In genomic region chr19:28235606-28236125, GRCh38 we compare ENCODE assay signal across 27 cellular contexts.
"Had no signal": no experiment of that assay in that cellular context is flagged by ENCODE, and none has a peak within 500 bp of the region (broad histone marks: within the 10 kb centered on the region; RNA-seq: fewer than 3 reads in every experiment).

No MANE protein-coding gene starts in this region.

- H3K27ac ChIP-seq: esophagus squamous epithelium, left lung, ovary, psoas muscle, suprapubic skin, transverse colon had no signal

- DNase-seq: cerebellar nuclear complex; cortex of kidney; effector memory CD8-positive, alpha-beta T cell; erythroblast; esophagus squamous epithelium; foreskin melanocyte; hypothalamus; kidney; left cardiac atrium; left lung; mesenchymal stem cell; midbrain; naive thymus-derived CD4-positive, alpha-beta T cell; occipital lobe; ovary; posterior cingulate gyrus; psoas muscle; stimulated activated CD4-positive, alpha-beta T cell treated with anti-CD3 and anti-CD28 coated beads, Interleukin-12 subunit alpha, Interleukin-12 subunit beta, amount 100 ng/mL, for 4 hours; stimulated activated CD4-positive, alpha-beta T cell treated with anti-CD3 and anti-CD28 coated beads, Interleukin-1b, Interleukin-23, amount 100 ng/mL, for 48 hours; stimulated activated CD4-positive, alpha-beta T cell treated with anti-CD3 and anti-CD28 coated beads, Interleukin-4, amount 100 ng/mL, for 1 hour; stimulated activated CD8-positive, alpha-beta memory T cell treated with anti-CD3 and anti-CD28 coated beads, Interleukin-4, amount 100 ng/mL, for 48 hours; stimulated activated naive CD4-positive, alpha-beta T cell; stimulated activated naive CD8-positive, alpha-beta T cell treated with anti-CD3 and anti-CD28 coated beads, Interleukin-15, amount 100 ng/mL, for 72 hours; transverse colon had no signal

- H3K4me2 ChIP-seq: smooth muscle cell had no signal

- ATAC-seq: effector memory CD8-positive, alpha-beta T cell; left cardiac atrium; left lung; naive thymus-derived CD4-positive, alpha-beta T cell; psoas muscle; sciatic nerve; stimulated activated naive CD8-positive, alpha-beta T cell treated with anti-CD3 and anti-CD28 coated beads, Interleukin-15, amount 100 ng/mL, for 72 hours had no signal

- H3K4me3 ChIP-seq: esophagus squamous epithelium, left lung, ovary, psoas muscle, smooth muscle cell, suprapubic skin, transverse colon had no signal

- H3K4me1 ChIP-seq: esophagus squamous epithelium, left lung, psoas muscle, transverse colon had no signal

- H3K27me3 ChIP-seq: esophagus squamous epithelium, ovary, suprapubic skin, transverse colon had no signal

- H3K36me3 ChIP-seq: esophagus squamous epithelium, left lung, ovary, suprapubic skin, transverse colon had no signal

- H3K9me3 ChIP-seq: left lung, ovary, psoas muscle, suprapubic skin, transverse colon had no signal
